Comparison of ENCODE assay signal across 8 cellular contexts in genomic region chr17:36545093-36545464, GRCh38. TPM values are rescaled to one million over a fixed set of nuclear protein-coding genes. Genes with fewer than 3 reads are reported as not detected.
A peak's percentile ranks its signal among the peaks of the same experiment; 100 is the strongest.
DNase-seq lines count a peak whose midpoint lies in the region; ATAC-seq and TF ChIP-seq lines count a peak whose summit lies in the region.

No MANE protein-coding gene starts in this region.

- H3K4me3 ChIP-seq in ascending aorta (peak overlapping the region; percentile 95 to 98), left lung (peak overlapping the region; percentile 68 to 90)

- DNase-seq in activated CD4-positive, alpha-beta T cell treated with anti-CD3 and anti-CD28 coated beads, Interleukin-2, amount 10 ng/mL, durations not matched to agents 24 days and 14 days: no peak
- DNase-seq in activated CD4-positive, alpha-beta T cell treated with anti-CD3 and anti-CD28 coated beads for 4 hours: no peak
- DNase-seq in ascending aorta (ENCODE audit: low spot score in 2 of 2) (no peak), left lung (no peak), type B pancreatic cell (ENCODE audit: extremely low spot score, unreplicated experiment) (no peak), pons (ENCODE audit: low spot score) (no peak), NCI-H774 (lab: John Stamatoyannopoulos, UW) (no peak)

- H3K27me3 ChIP-seq in ascending aorta: no peaks in the 10 kb centered on the region
- H3K27me3 ChIP-seq in left lung: no peaks in the 10 kb centered on the region

- H3K4me3 Mint-ChIP-seq in activated CD4-positive, alpha-beta T cell treated with anti-CD3 and anti-CD28 coated beads, Interleukin-2, amount 10 ng/mL, durations not matched to agents 24 days and 14 days: peak overlapping the region; percentile 98
- H3K4me3 Mint-ChIP-seq in type B pancreatic cell: peak overlapping the region; percentile 99

- no peaks in the 10 kb centered on the region for H3K9me3 Mint-ChIP-seq in activated CD4-positive, alpha-beta T cell treated with anti-CD3 and anti-CD28 coated beads, Interleukin-2, amount 10 ng/mL, durations not matched to agents 24 days and 14 days
- H3K9me3 Mint-ChIP-seq in type B pancreatic cell: no peaks in the 10 kb centered on the region

- peaks cover 31% of the 10 kb centered on the region for H3K36me3 Mint-ChIP-seq in activated CD4-positive, alpha-beta T cell treated with anti-CD3 and anti-CD28 coated beads, Interleukin-2, amount 10 ng/mL, durations not matched to agents 24 days and 14 days (ENCODE audit: low read depth)
- H3K36me3 Mint-ChIP-seq in type B pancreatic cell: peaks cover 5% of the 10 kb centered on the region

- H3K27ac Mint-ChIP-seq in activated CD4-positive, alpha-beta T cell treated with anti-CD3 and anti-CD28 coated beads, Interleukin-2, amount 10 ng/mL, durations not matched to agents 24 days and 14 days: peak overlapping the region; percentile 99
- H3K27ac Mint-ChIP-seq in type B pancreatic cell: peak overlapping the region; percentile 99

- no peak for TF ChIP-seq CTCF in ascending aorta (IDR thresholded peaks at IDR 0.05)
- no peak for TF ChIP-seq CTCF in left lung (IDR thresholded peaks at IDR 0.05)
- no peak for TF ChIP-seq CTCF in type B pancreatic cell (conservative IDR thresholded peaks at IDR 0.05)

- ATAC-seq in HG03469 (IDR thresholded peaks at IDR 0.05; ENCODE audit: unreplicated experiment) (peak; percentile 18), left lung (peak; percentile 52)

- H3K36me3 ChIP-seq in ascending aorta (peaks cover 0 to 5% of the 10 kb centered on the region in 2 donors), left lung (peaks cover 0 to 5% of the 10 kb centered on the region in 2 donors)

- H3K9me3 ChIP-seq in ascending aorta (no peaks in the 10 kb centered on the region), left lung (no peaks in the 10 kb centered on the region)

- no peaks in the 10 kb centered on the region for H3K27me3 Mint-ChIP-seq in activated CD4-positive, alpha-beta T cell treated with anti-CD3 and anti-CD28 coated beads, Interleukin-2, amount 10 ng/mL, durations not matched to agents 24 days and 14 days
- H3K27me3 Mint-ChIP-seq in type B pancreatic cell: no peaks in the 10 kb centered on the region

- H3K4me1 Mint-ChIP-seq in activated CD4-positive, alpha-beta T cell treated with anti-CD3 and anti-CD28 coated beads, Interleukin-2, amount 10 ng/mL, durations not matched to agents 24 days and 14 days: peaks cover 28% of the 10 kb centered on the region
- H3K4me1 Mint-ChIP-seq in type B pancreatic cell (ENCODE audit: unreplicated experiment): peaks cover 19% of the 10 kb centered on the region

- H3K27ac ChIP-seq in ascending aorta: peak overlapping the region; percentile 99 to 100
- H3K27ac ChIP-seq in left lung: peak overlapping the region; percentile 98 to 100

- H3K4me1 ChIP-seq in ascending aorta (peaks cover 16 to 34% of the 10 kb centered on the region in 2 donors), left lung (peaks cover 15 to 55% of the 10 kb centered on the region in 2 donors)

- intact Hi-C loops in activated CD4-positive, alpha-beta T cell treated with anti-CD3 and anti-CD28 coated beads, Interleukin-2, amount 10 ng/mL, durations not matched to agents 24 days and 14 days (cut with micrococcal nuclease): loop anchor here (1.0 to 10.0 kb wide), 6 partner anchors 10 to 960 kb away; partner anchors contain the start of genes AATF, AP2B1, MRM1 and ZNHIT3
- intact Hi-C loops in ascending aorta (cut with DNase I) (loop anchor here (1.0 to 5.0 kb wide), 3 partner anchors 46 to 812 kb away; partner anchors contain the start of genes AATF and DHRS11), left lung (cut with DNase I) (no loop called here)

RNA-seq across cellular contexts. Expression of gene GGNBP2, which starts 0.4 kb away (rescaled TPM):
- total RNA-seq in activated CD4-positive, alpha-beta T cell treated with anti-CD3 and anti-CD28 coated beads, Interleukin-2, amount 10 ng/mL, durations not matched to agents 24 days and 14 days: 70.2 and 75.3 TPM in 2 replicates
- total RNA-seq in ascending aorta (26.5 TPM), left lung (10 to 100 TPM; 64.7 to 75.3 TPM), type B pancreatic cell (ENCODE audit: low replicate concordance) (63.7 and 72.0 TPM in 2 replicates)

RNA-seq across cellular contexts. Expression of gene PIGW, which starts 10.3 kb away (rescaled TPM):
- 30.4 and 30.5 TPM in 2 replicates for total RNA-seq in activated CD4-positive, alpha-beta T cell treated with anti-CD3 and anti-CD28 coated beads, Interleukin-2, amount 10 ng/mL, durations not matched to agents 24 days and 14 days
- total RNA-seq in ascending aorta (6.0 TPM), left lung (10 to 100 TPM in 1 of 2 donors, 1 to 10 TPM in 1; 6.8 to 20.1 TPM), type B pancreatic cell (ENCODE audit: low replicate concordance) (11.1 and 13.5 TPM in 2 replicates)

RNA-seq across cellular contexts. Expression of gene MYO19, which starts 10.4 kb away (rescaled TPM):
- total RNA-seq in activated CD4-positive, alpha-beta T cell treated with anti-CD3 and anti-CD28 coated beads, Interleukin-2, amount 10 ng/mL, durations not matched to agents 24 days and 14 days: 167 and 172 TPM in 2 replicates
- total RNA-seq in ascending aorta (40.7 TPM), left lung (10 to 100 TPM; 51.0 to 80.8 TPM), type B pancreatic cell (ENCODE audit: low replicate concordance) (71.3 and 94.7 TPM in 2 replicates)

RNA-seq across cellular contexts. Expression of gene DHRS11, which starts 46.6 kb away (rescaled TPM):
- 17.9 and 18.0 TPM in 2 replicates for total RNA-seq in activated CD4-positive, alpha-beta T cell treated with anti-CD3 and anti-CD28 coated beads, Interleukin-2, amount 10 ng/mL, durations not matched to agents 24 days and 14 days
- total RNA-seq in ascending aorta (11.8 TPM), left lung (10 to 100 TPM in 1 of 2 donors, 1 to 10 TPM in 1; 9.3 to 12.7 TPM), type B pancreatic cell (ENCODE audit: low replicate concordance) (30.0 and 60.0 TPM in 2 replicates)

RNA-seq across cellular contexts. Expression of gene MRM1, which starts 56.3 kb away (rescaled TPM):
- 25.1 and 26.8 TPM in 2 replicates for total RNA-seq in activated CD4-positive, alpha-beta T cell treated with anti-CD3 and anti-CD28 coated beads, Interleukin-2, amount 10 ng/mL, durations not matched to agents 24 days and 14 days
- total RNA-seq in ascending aorta (not detected), left lung (1 to 10 TPM; 5.2 to 6.4 TPM), type B pancreatic cell (ENCODE audit: low replicate concordance) (9.7 and 11.8 TPM in 2 replicates)

Comparison
In these comparisons a context has a peak if more than half of its experiments do, and no peak if none do; other contexts are left out.
1. intact Hi-C loops: an anchor here in activated CD4-positive, alpha-beta T cell treated with anti-CD3 and anti-CD28 coated beads, Interleukin-2, amount 10 ng/mL, durations not matched to agents 24 days and 14 days (1.0 to 10.0 kb wide) and ascending aorta (1.0 to 5.0 kb wide); none called in left lung.